1 cellular context compared by ENCODE assay signal in genomic region chr1:159924791-159925712, GRCh38.
TF ChIP-seq lines count a peak whose summit lies in the region.

TAGLN2 (minus strand) TSS chr1:159925507; CDS start chr1:159920509, 4,998 bp downstream.

TF ChIP-seq in HepG2, 621 proteins besides CTCF, POLR2A, EP300 and RAD21 (continued from another document and continues in another):
- no peak for TF ChIP-seq LRRFIP1 (CRISPR knock-in tag; conservative IDR thresholded peaks at IDR 0.05)
- no peak for TF ChIP-seq ZNF160 (CRISPR knock-in tag; IDR thresholded peaks at IDR 0.05)
- no peak for TF ChIP-seq MIER2 (CRISPR knock-in tag; IDR thresholded peaks at IDR 0.05)
- no peak for TF ChIP-seq ZNF749 (CRISPR knock-in tag; IDR thresholded peaks at IDR 0.05; ENCODE audit: borderline replicate concordance)
- no peak for TF ChIP-seq ZNF619 (CRISPR knock-in tag; IDR thresholded peaks at IDR 0.05)
- 0 out of 2 replicates have a peak, but pooled peaks have one; percentile 45 for TF ChIP-seq NRL (CRISPR knock-in tag; IDR thresholded peaks at IDR 0.05; ENCODE audit: borderline replicate concordance)
- TF ChIP-seq ZNF205 (CRISPR knock-in tag; IDR thresholded peaks at IDR 0.05), result no peak
- TF ChIP-seq MLX (CRISPR knock-in tag; IDR thresholded peaks at IDR 0.05), result no peak
- no peak for TF ChIP-seq ZSCAN21 (CRISPR knock-in tag; IDR thresholded peaks at IDR 0.05; ENCODE audit: borderline replicate concordance)
- no peak for TF ChIP-seq ZBTB3 (CRISPR knock-in tag; IDR thresholded peaks at IDR 0.05; ENCODE audit: borderline replicate concordance, low read depth)
- TF ChIP-seq ZNF674 (CRISPR knock-in tag; IDR thresholded peaks at IDR 0.05; ENCODE audit: low read depth), result no peak
- no peak for TF ChIP-seq PLRG1 (conservative IDR thresholded peaks at IDR 0.05)
- peak; percentile 24; the same call in 1 of the 2 replicates for TF ChIP-seq NR2C2 (CRISPR knock-in tag; IDR thresholded peaks at IDR 0.05; ENCODE audit: borderline replicate concordance)
- TF ChIP-seq PREB (CRISPR knock-in tag; IDR thresholded peaks at IDR 0.05), result no peak
- TF ChIP-seq HHEX (CRISPR knock-in tag; IDR thresholded peaks at IDR 0.05), result no peak
- 0 out of 2 replicates have a peak, but pooled peaks have one; percentile 27 for TF ChIP-seq ZNF792 (CRISPR knock-in tag; IDR thresholded peaks at IDR 0.05)
- no peak for TF ChIP-seq GFI1 (CRISPR knock-in tag; IDR thresholded peaks at IDR 0.05; ENCODE audit: borderline replicate concordance)
- no peak for TF ChIP-seq HMGXB3 (CRISPR knock-in tag; IDR thresholded peaks at IDR 0.05; ENCODE audit: borderline replicate concordance)
- no peak for TF ChIP-seq NFATC3 (CRISPR knock-in tag; IDR thresholded peaks at IDR 0.05)
- no peak for TF ChIP-seq ZNF224 (CRISPR knock-in tag; IDR thresholded peaks at IDR 0.05)
- no peak for TF ChIP-seq ZBTB46 (CRISPR knock-in tag; IDR thresholded peaks at IDR 0.05; ENCODE audit: borderline replicate concordance)
- TF ChIP-seq RBFOX2 (IDR thresholded peaks at IDR 0.05; ENCODE audit: low read depth, low read length), result peak; percentile 43; the same call in 1 of the 2 replicates
- no peak for TF ChIP-seq BRCA1 (CRISPR knock-in tag; IDR thresholded peaks at IDR 0.05)
- TF ChIP-seq ZNF766 (CRISPR knock-in tag; IDR thresholded peaks at IDR 0.05; ENCODE audit: borderline replicate concordance), result no peak
- no peak for TF ChIP-seq ZNF567 (CRISPR knock-in tag; IDR thresholded peaks at IDR 0.05; ENCODE audit: borderline replicate concordance)
- TF ChIP-seq ZNF225 (CRISPR knock-in tag; IDR thresholded peaks at IDR 0.05), result no peak
- 0 out of 2 replicates have a peak, but pooled peaks have one; percentile 26 for TF ChIP-seq AHR (CRISPR knock-in tag; IDR thresholded peaks at IDR 0.05)
- TF ChIP-seq ZNF768 (CRISPR knock-in tag; IDR thresholded peaks at IDR 0.05), result no peak
- peak; percentile 12; the same call in 1 of the 2 replicates for TF ChIP-seq TFE3 (CRISPR knock-in tag; IDR thresholded peaks at IDR 0.05)
- no peak for TF ChIP-seq ZNF143 (CRISPR knock-in tag; IDR thresholded peaks at IDR 0.05)
- no peak for TF ChIP-seq NPAS2 (CRISPR knock-in tag; IDR thresholded peaks at IDR 0.05; ENCODE audit: borderline replicate concordance)
- no peak for TF ChIP-seq ZFP36 (IDR thresholded peaks at IDR 0.05; ENCODE audit: borderline replicate concordance, low read depth, low read length, partially characterized antibody)
- no peak for TF ChIP-seq ZNF737 (CRISPR knock-in tag; IDR thresholded peaks at IDR 0.05; ENCODE audit: borderline replicate concordance)
- no peak for TF ChIP-seq ZNF616 (CRISPR knock-in tag; IDR thresholded peaks at IDR 0.05; ENCODE audit: low read depth)
- TF ChIP-seq KDM6A (CRISPR knock-in tag; IDR thresholded peaks at IDR 0.05; ENCODE audit: low read depth), result no peak
- no peak for TF ChIP-seq TRIM22 (IDR thresholded peaks at IDR 0.05)
- peak; percentile 84; the same call in 1 of the 2 replicates for TF ChIP-seq THRA (CRISPR knock-in tag; IDR thresholded peaks at IDR 0.05; ENCODE audit: borderline replicate concordance)
- TF ChIP-seq MYNN (CRISPR knock-in tag; IDR thresholded peaks at IDR 0.05; ENCODE audit: low read depth), result no peak
- TF ChIP-seq DNMT3B (CRISPR knock-in tag; conservative IDR thresholded peaks at IDR 0.05), result no peak
- TF ChIP-seq TFDP1 (CRISPR knock-in tag; IDR thresholded peaks at IDR 0.05; ENCODE audit: borderline replicate concordance), result peak; percentile 88
- TF ChIP-seq ZNF687 (CRISPR knock-in tag; IDR thresholded peaks at IDR 0.05), result peak; percentile 90
- no peak for TF ChIP-seq ZNF724P (CRISPR knock-in tag; IDR thresholded peaks at IDR 0.05; ENCODE audit: borderline replicate concordance)
- no peak for TF ChIP-seq HNRNPUL1 (IDR thresholded peaks at IDR 0.05; ENCODE audit: low read depth, low read length)
